Comparison of ENCODE assay signal across 19 cellular contexts in genomic region chr9:134307223-134307600, GRCh38. TPM values are rescaled to one million over a fixed set of nuclear protein-coding genes. Genes with fewer than 3 reads are reported as not detected.
DNase-seq lines count a peak whose midpoint lies in the region; ATAC-seq, FAIRE-seq and TF ChIP-seq lines count a peak whose summit lies in the region.
"Had no signal": no experiment of that assay in that cellular context is flagged by ENCODE, and none has a peak within 500 bp of the region (broad histone marks: within the 10 kb centered on the region; RNA-seq: fewer than 3 reads in every experiment).

No MANE protein-coding gene starts in this region.

- H3K4me3 Mint-ChIP-seq in effector memory CD8-positive, alpha-beta T cell: no peak overlapping the region
- H3K4me3 Mint-ChIP-seq: CD4-positive, CD25-positive, alpha-beta regulatory T cell had no signal

- H3K4me1 Mint-ChIP-seq in effector memory CD8-positive, alpha-beta T cell (ENCODE audit: low read depth in 2 of 2): no peaks in the 10 kb centered on the region

- WGBS in IMR-90 (ENCODE audit: extremely low coverage in 2 of 2, insufficient read length in 1 of 2), 2 experiments: no CpG with 5 or more reads among the region's 3 CpGs
- 94% methylated on average over 3 of the region's 3 CpGs for WGBS in mesenchymal stem cell
- 74 to 80% (median 75%) methylated on average over 3 of the region's 3 CpGs for WGBS in small intestine, 3 donors

- no peaks in the 10 kb centered on the region for H3K36me3 ChIP-seq in IMR-90 (ENCODE audit: control insufficient read depth, insufficient read depth, low read length)
- no peaks in the 10 kb centered on the region for H3K36me3 ChIP-seq in mesenchymal stem cell (ENCODE audit: control insufficient read depth in 1 of 2, insufficient read depth in 2 of 2, low read depth in 1 of 2, low read length in 2 of 2)
- H3K36me3 ChIP-seq in small intestine (ENCODE audit: control insufficient read depth in 2 of 2, insufficient read depth in 2 of 2, low read length in 2 of 2): no peaks in the 10 kb centered on the region

- FAIRE-seq in small intestine (lab: Jason Lieb, UNC): no peak
- FAIRE-seq: GM12892 had no signal

- CTCF ChIA-PET in IMR-90 (lab: Yijun Ruan, JAX): no interaction called here

- H4K8ac ChIP-seq in IMR-90 (ENCODE audit: low read depth in 2 of 2, low read length in 2 of 2) (no peak overlapping the region), mesenchymal stem cell (ENCODE audit: low read length) (no peak overlapping the region)

- intact Hi-C loops in IMR-90 (cut with micrococcal nuclease) (no loop called here), left ventricle myocardium superior (cut with micrococcal nuclease) (no loop called here)

- BruUV-seq in IMR-90 (replicated peaks; lab: Mats Ljungman, UMichigan): no TSS peak

- H3K36me3 Mint-ChIP-seq in effector memory CD8-positive, alpha-beta T cell (ENCODE audit: insufficient read depth): no peaks in the 10 kb centered on the region
- H3K36me3 Mint-ChIP-seq: CD4-positive, CD25-positive, alpha-beta regulatory T cell had no signal

- in situ Hi-C loops in IMR-90 (cut with MboI; ENCODE audit: low sequenced_read_pairs): no loop called here

- H3K14ac ChIP-seq in IMR-90 (replicated peaks; ENCODE audit: low read depth, low read length): no peak overlapping the region
- no peak overlapping the region for H3K14ac ChIP-seq in mesenchymal stem cell (ENCODE audit: low read length in 2 of 2)

- H3K27ac Mint-ChIP-seq in effector memory CD8-positive, alpha-beta T cell: no peak overlapping the region
- H3K27ac Mint-ChIP-seq: CD4-positive, CD25-positive, alpha-beta regulatory T cell had no signal

- DNase-seq in IMR-90 (no peak), left ventricle myocardium superior (peak; percentile 17), mesenchymal stem cell (no peak), small intestine (no peak), HuH-7.5 (ENCODE audit: low spot score) (no peak)
- no peak for DNase-seq in effector memory CD8-positive, alpha-beta T cell
- DNase-seq: Caco-2; CD4-positive, CD25-positive, alpha-beta regulatory T cell; DMS153; GOT3; NCI-H1048; NCI-H1436 treated with DMSO at 0.1 percent for 48 hours; NCI-H2029 treated with DMSO at 0.1 percent for 48 hours; NCI-H446 treated with DMSO at 0.1 percent for 48 hours; NCI-H774; PC-9 had no signal

- H3K4me1 ChIP-seq in IMR-90 (ENCODE audit: control insufficient read depth, insufficient read depth, low read length): no peaks in the 10 kb centered on the region
- H3K4me1 ChIP-seq in mesenchymal stem cell (ENCODE audit: control insufficient read depth, insufficient read depth, low read depth, low read length): no peaks in the 10 kb centered on the region
- H3K4me1 ChIP-seq in small intestine (ENCODE audit: control insufficient read depth in 2 of 2, insufficient read depth in 1 of 2, low read depth in 1 of 2, low read length in 1 of 2): peaks cover 3 to 4% of the 10 kb centered on the region in 2 donors
- H3K4me1 ChIP-seq: Caco-2 had no signal

- H3K27ac ChIP-seq in IMR-90 (ENCODE audit: insufficient read depth, low read length): no peak overlapping the region
- H3K27ac ChIP-seq in mesenchymal stem cell (ENCODE audit: low read length, poor library complexity, severe bottlenecking): no peak overlapping the region
- H3K27ac ChIP-seq in small intestine (ENCODE audit: low read depth in 1 of 2, low read length in 1 of 2): peak overlapping the region; percentile 37 to 69
- H3K27ac ChIP-seq: KMS-11, PC-9 had no signal

- TF ChIP-seq CTCF in IMR-90 (conservative IDR thresholded peaks at IDR 0.05; ENCODE audit: low read depth, low read length): no peak

- peaks cover 2% of the 10 kb centered on the region for H3K9me3 ChIP-seq in IMR-90 (ENCODE audit: control insufficient read depth, insufficient read depth, low read length)
- H3K9me3 ChIP-seq in mesenchymal stem cell (ENCODE audit: control insufficient read depth, low read length): peaks cover 4% of the 10 kb centered on the region
- H3K9me3 ChIP-seq in small intestine (ENCODE audit: control insufficient read depth, low read depth): no peaks in the 10 kb centered on the region

- H2AK5ac ChIP-seq in IMR-90 (ENCODE audit: low read depth, low read length): no peak overlapping the region
- H2AK5ac ChIP-seq in mesenchymal stem cell (ENCODE audit: low read length, severe bottlenecking): no peak overlapping the region

- H3K9ac ChIP-seq in IMR-90 (ENCODE audit: low read depth, low read length): no peak overlapping the region
- no peak overlapping the region for H3K9ac ChIP-seq in mesenchymal stem cell (ENCODE audit: low read length)
- H3K9ac ChIP-seq: KMS-11 had no signal

- H4K20me1 ChIP-seq in IMR-90 (ENCODE audit: insufficient read depth, low read length): no peaks in the 10 kb centered on the region

- H3K18ac ChIP-seq in IMR-90 (ENCODE audit: low read depth, low read length): no peak overlapping the region
- no peak overlapping the region for H3K18ac ChIP-seq in mesenchymal stem cell (ENCODE audit: low read depth in 1 of 2, low read length in 2 of 2)

- no peaks in the 10 kb centered on the region for H3K9me3 Mint-ChIP-seq in effector memory CD8-positive, alpha-beta T cell

- peaks cover 28% of the 10 kb centered on the region for H3K27me3 ChIP-seq in IMR-90 (ENCODE audit: control insufficient read depth, insufficient read depth, low read length)
- H3K27me3 ChIP-seq in mesenchymal stem cell (ENCODE audit: control insufficient read depth in 1 of 2, insufficient read depth in 1 of 2, low read length in 2 of 2): peaks cover 15 to 32% of the 10 kb centered on the region in 2 experiments
- H3K27me3 ChIP-seq in small intestine (ENCODE audit: control insufficient read depth in 2 of 2, insufficient read depth in 2 of 2, low read length in 2 of 2): no peaks in the 10 kb centered on the region

- no peak for TF ChIP-seq POLR2A in IMR-90 (IDR thresholded peaks at IDR 0.05; ENCODE audit: low read depth, low read length)

- H3K4me3 ChIP-seq in IMR-90 (ENCODE audit: insufficient read depth, low read depth, low read length): no peak overlapping the region
- no peak overlapping the region for H3K4me3 ChIP-seq in mesenchymal stem cell (ENCODE audit: insufficient read depth in 1 of 2, low read depth in 1 of 2, low read length in 2 of 2)
- no peak overlapping the region for H3K4me3 ChIP-seq in small intestine (ENCODE audit: low read depth in 1 of 2, low read length in 2 of 2)
- H3K4me3 ChIP-seq: PC-9 had no signal

- H3K9me1 ChIP-seq in IMR-90 (ENCODE audit: insufficient read depth, low read length): no peaks in the 10 kb centered on the region

- no peak overlapping the region for H4K5ac ChIP-seq in IMR-90 (ENCODE audit: low read depth, low read length)

- TF ChIP-seq RAD21 in IMR-90 (IDR thresholded peaks at IDR 0.05; ENCODE audit: low read length): no peak

- H2AFZ ChIP-seq in IMR-90 (replicated peaks; ENCODE audit: low read length, poor library complexity) (peak overlapping the region; percentile 7), mesenchymal stem cell (ENCODE audit: low read depth, low read length) (no peak overlapping the region)
- H2AFZ ChIP-seq: PC-9 had no signal

- H2BK15ac ChIP-seq in IMR-90 (ENCODE audit: low read depth, low read length) (no peak overlapping the region), mesenchymal stem cell (ENCODE audit: low read depth, poor library complexity, severe bottlenecking) (peak overlapping the region; percentile 20)

- no peaks in the 10 kb centered on the region for H3K79me1 ChIP-seq in IMR-90 (ENCODE audit: low read depth in 1 of 2, low read length in 2 of 2)
- H3K79me1 ChIP-seq in mesenchymal stem cell (replicated peaks; ENCODE audit: low read length, poor library complexity, severe bottlenecking): no peaks in the 10 kb centered on the region

- H2BK120ac ChIP-seq in IMR-90 (ENCODE audit: low read depth, low read length): no peak overlapping the region
- H2BK120ac ChIP-seq in mesenchymal stem cell (ENCODE audit: low read depth, low read length): no peak overlapping the region

- POLR2A ChIA-PET in IMR-90 (lab: Charles Lee; ENCODE audit: unreplicated experiment): no interaction called here

- no peak overlapping the region for H3K4me2 ChIP-seq in IMR-90 (ENCODE audit: low read depth, low read length)
- no peak overlapping the region for H3K4me2 ChIP-seq in mesenchymal stem cell (ENCODE audit: low read length, poor library complexity, severe bottlenecking)
- H3K4me2 ChIP-seq: KMS-11, PC-9 had no signal

- no peak overlapping the region for H4K91ac ChIP-seq in IMR-90 (ENCODE audit: insufficient read depth, low read depth, low read length)
- no peak overlapping the region for H4K91ac ChIP-seq in mesenchymal stem cell (ENCODE audit: low read length)

- H3K56ac ChIP-seq in IMR-90 (ENCODE audit: extremely low read depth, insufficient read depth, low read length): no peak overlapping the region

- H2AK9ac ChIP-seq in IMR-90 (replicated peaks; ENCODE audit: low read depth, low read length, poor library complexity): no peak overlapping the region

- H3K23ac ChIP-seq in IMR-90 (ENCODE audit: low read depth, low read length) (no peak overlapping the region), mesenchymal stem cell (ENCODE audit: low read length in 2 of 2) (no peak overlapping the region)

- H2BK12ac ChIP-seq in mesenchymal stem cell (ENCODE audit: low read length in 2 of 2): no peak overlapping the region

- H2BK20ac ChIP-seq in IMR-90 (ENCODE audit: low read depth, low read length): no peak overlapping the region

- H3K27me3 Mint-ChIP-seq in effector memory CD8-positive, alpha-beta T cell: no peaks in the 10 kb centered on the region

- H2BK5ac ChIP-seq in IMR-90 (ENCODE audit: low read depth, low read length, poor library complexity, severe bottlenecking) (no peak overlapping the region), mesenchymal stem cell (ENCODE audit: low read depth, low read length, poor library complexity, severe bottlenecking) (no peak overlapping the region)

- dilution Hi-C loops in IMR-90 (cut with HindIII; ENCODE audit: low sequenced_read_pairs, unreplicated experiment): no loop called here

- ATAC-seq in IMR-90 (ENCODE audit: low read depth) (no peak), left ventricle myocardium superior (no peak), HG03342 (IDR thresholded peaks at IDR 0.05; ENCODE audit: unreplicated experiment) (no peak)
- no peak for ATAC-seq in effector memory CD8-positive, alpha-beta T cell (replicated peaks)

- H3K4ac ChIP-seq in IMR-90 (ENCODE audit: low read depth, low read length): no peak overlapping the region
- H3K4ac ChIP-seq in mesenchymal stem cell (ENCODE audit: low read depth in 1 of 2, low read length in 2 of 2): no peak overlapping the region

TF ChIP-seq in IMR-90, 13 proteins besides CTCF, POLR2A, EP300 and RAD21 (continues in another document):
- no peak for TF ChIP-seq MAZ (IDR thresholded peaks at IDR 0.05; ENCODE audit: borderline replicate concordance, low read depth, low read length)

RNA-seq across cellular contexts. Expression of gene RXRA, which starts 19.0 kb away (rescaled TPM):
- total RNA-seq in IMR-90 (2012; rRNA removed) (7.5 and 8.1 TPM in 2 replicates), left ventricle myocardium superior (90.8 TPM)
- polyA plus RNA-seq in IMR-90 (2012; rRNA removed) (17.9 and 19.0 TPM in 2 replicates), small intestine (10 to 100 TPM; 30.8 to 48.3 (median 34.7) TPM)
- polyA plus RNA-seq in IMR-90 (2012; cell fraction: cytosol; rRNA removed): 7.8 and 17.6 TPM in 2 replicates
- polyA plus RNA-seq in IMR-90 (2012; cell fraction: nucleus; rRNA removed; ENCODE audit: low replicate concordance): 11.2 and 21.7 TPM in 2 replicates
- polyA plus RNA-seq in mesenchymal stem cell (2013, experiment 1 of 2): 37.8 TPM
- polyA plus RNA-seq in mesenchymal stem cell (2013, experiment 2 of 2): 38.3 TPM

Comparison
In these comparisons a context has a peak if more than half of its experiments do, and no peak if none do; other contexts are left out.
1. H3K27ac ChIP-seq: peak in small intestine (2 of 2); none in IMR-90 (single experiment) and mesenchymal stem cell (single experiment).
2. RNA of gene RXRA, which starts 19.0 kb away (total RNA-seq): 90.8 TPM in left ventricle myocardium superior (single experiment); 7.5 to 8.1 TPM in IMR-90; every median in the first group is over 10 times any median in the second.